11 cellular contexts compared by ENCODE assay signal in the genomic region with DNA sequence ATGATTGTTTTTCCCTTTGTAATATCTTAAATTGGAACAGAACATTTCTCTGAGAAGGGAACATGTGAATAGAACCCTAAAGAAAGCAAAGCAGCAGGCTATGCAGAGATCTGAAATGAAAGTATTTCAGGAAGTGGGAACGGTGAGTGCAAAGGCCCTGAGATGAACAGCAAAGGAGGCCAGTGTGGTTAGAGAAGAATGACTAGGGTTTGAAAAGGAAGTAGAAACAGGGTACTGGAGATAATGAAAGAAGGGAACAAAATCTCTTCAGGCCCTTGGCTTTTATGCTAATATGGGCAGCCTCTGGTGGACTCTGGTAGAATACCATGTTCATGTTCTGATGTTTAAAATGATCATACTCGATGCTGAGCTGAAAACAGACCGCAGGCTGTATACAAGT. TPM values are rescaled to one million over a fixed set of nuclear protein-coding genes. Genes with fewer than 3 reads are reported as not detected.
A peak's percentile ranks its signal among the peaks of the same experiment; 100 is the strongest.
DNase-seq lines count a peak whose midpoint lies in the region; ATAC-seq and TF ChIP-seq lines count a peak whose summit lies in the region.
"Had no signal": no experiment of that assay in that cellular context is flagged by ENCODE, and none has a peak within 500 bp of the region (broad histone marks: within the 10 kb centered on the region; RNA-seq: fewer than 3 reads in every experiment).

No MANE protein-coding gene starts in this region.

- H3K4me3 Mint-ChIP-seq in immature natural killer cell (peak overlapping the region in 1 of 5 donors; percentile 3), WTC11 (no peak overlapping the region)

- peaks cover 10 to 15% of the 10 kb centered on the region in 2 donors for H3K4me1 Mint-ChIP-seq in immature natural killer cell
- peaks cover 29% of the 10 kb centered on the region for H3K4me1 Mint-ChIP-seq in WTC11

- no peaks in the 10 kb centered on the region for H3K27me3 ChIP-seq in tibial nerve

- TF ChIP-seq CTCF in WTC11 (IDR thresholded peaks at IDR 0.05), result no peak
- no peak for TF ChIP-seq CTCF in tibial nerve (IDR thresholded peaks at IDR 0.05)

- DNase-seq in immature natural killer cell (no peak), WTC11 (ENCODE audit: low spot score) (no peak), amniotic stem cell (lab: John Stamatoyannopoulos, UW) (no peak), hippocampal formation (lab: John Stamatoyannopoulos, UW) (no peak), tibial nerve (ENCODE audit: low spot score in 2 of 2) (no peak)
- DNase-seq: aorta, SHP77 had no signal

- H3K4me3 ChIP-seq in tibial nerve, result no peak overlapping the region

- H3K9me3 Mint-ChIP-seq in immature natural killer cell, result no peaks in the 10 kb centered on the region
- no peaks in the 10 kb centered on the region for H3K9me3 Mint-ChIP-seq in WTC11

- H3K27ac Mint-ChIP-seq in immature natural killer cell (peak overlapping the region in 4 of 6 donors; percentile 42 to 81 (median 65)), WTC11 (no peak overlapping the region)

- TF ChIP-seq EP300 in tibial nerve (IDR thresholded peaks at IDR 0.05), result no peak

- H3K27ac ChIP-seq in tibial nerve, result no peak overlapping the region

- POLR2A ChIA-PET in WTC11 (lab: Charles Lee), result no interaction called here

- TF ChIP-seq POLR2A in tibial nerve (IDR thresholded peaks at IDR 0.05), result no peak

- no peaks in the 10 kb centered on the region for H3K9me3 ChIP-seq in tibial nerve

- ATAC-seq in GM18867 (IDR thresholded peaks at IDR 0.05; ENCODE audit: unreplicated experiment) (peak; percentile 92), GM21723 (IDR thresholded peaks at IDR 0.05; ENCODE audit: unreplicated experiment) (peak; percentile 90), HG03571 (IDR thresholded peaks at IDR 0.05; ENCODE audit: unreplicated experiment) (peak; percentile 84), WTC11 (no peak)
- ATAC-seq: HCT116 had no signal

- CTCF ChIA-PET in WTC11 (lab: Charles Lee), result interaction anchor here (0.5 kb wide), 1 partner anchor 465 kb away, joined by 3 read pairs; no protein-coding TSS in a partner anchor

- peaks cover 0 to 16% (median 4%) of the 10 kb centered on the region in 4 donors for H3K4me1 ChIP-seq in tibial nerve

- no peaks in the 10 kb centered on the region for H3K36me3 Mint-ChIP-seq in immature natural killer cell
- H3K36me3 Mint-ChIP-seq in WTC11, result no peaks in the 10 kb centered on the region

- no peaks in the 10 kb centered on the region for H3K36me3 ChIP-seq in tibial nerve

- 85 to 89% methylated on average over 3 of the region's 3 CpGs for WGBS in tibial nerve, 2 donors

- peaks cover 0 to 1% (median 0%) of the 10 kb centered on the region in 3 donors for H3K27me3 Mint-ChIP-seq in immature natural killer cell (ENCODE audit: low read depth in 3 of 3)
- no peaks in the 10 kb centered on the region for H3K27me3 Mint-ChIP-seq in WTC11 (ENCODE audit: low read depth)

TF ChIP-seq in WTC11, 78 proteins besides CTCF, POLR2A, EP300 and RAD21:
- no peak for TF ChIP-seq ZNF232 (CRISPR knock-in tag; IDR thresholded peaks at IDR 0.05)

RNA-seq across cellular contexts. Expression of a gene that starts 22.2 kb away (rescaled TPM):
- 1 to 10 TPM in 2 of 3 donors, under 1 TPM in 1; 0.43 to 4.4 (median 3.1) TPM for polyA plus RNA-seq in immature natural killer cell
- total RNA-seq in WTC11 (2021), result 30.2 to 37.7 TPM (median 33.8 TPM) in 3 replicates
- total RNA-seq in tibial nerve, result 100 to 1,000 TPM in 1 of 4 donors, 10 to 100 TPM in 3; 56.7 to 116 (median 80.2) TPM
